In the genomic region with DNA sequence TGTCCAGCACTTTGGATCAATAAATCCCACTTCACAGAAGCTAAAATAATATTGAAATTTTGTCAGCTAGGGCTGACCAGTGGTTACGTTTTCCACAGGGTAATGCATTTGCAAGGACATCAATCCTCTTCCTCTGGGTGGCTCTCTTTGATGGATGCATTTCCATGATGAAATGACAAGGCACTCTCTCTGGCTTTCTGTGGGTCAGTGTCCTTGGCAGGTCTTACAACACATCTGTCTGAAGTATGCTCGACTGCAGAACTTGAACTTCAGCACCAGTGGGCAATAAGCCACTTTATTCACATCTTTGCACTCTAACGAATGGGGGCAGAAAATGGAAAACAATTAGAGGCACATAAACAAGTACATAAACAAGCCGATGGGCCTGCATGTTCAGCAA, we compare ENCODE assay signal across 23 cellular contexts.
DNase-seq lines count a peak whose midpoint lies in the region; ATAC-seq and TF ChIP-seq lines count a peak whose summit lies in the region.
"Had no signal": no experiment of that assay in that cellular context is flagged by ENCODE, and none has a peak within 500 bp of the region (broad histone marks: within the 10 kb centered on the region; RNA-seq: fewer than 3 reads in every experiment).

No MANE protein-coding gene starts in this region.

- no peak overlapping the region for H3K27ac ChIP-seq in right cardiac atrium (ENCODE audit: low read length)
- no peak overlapping the region for H3K27ac ChIP-seq in adrenal gland
- peak overlapping the region; percentile 40 for H3K27ac ChIP-seq in smooth muscle cell (ENCODE audit: low read depth)
- H3K27ac ChIP-seq: BLaER1 treated with 17β-estradiol and CSF1 and Interleukin-3, amounts not matched to agents 10 nM and 100 nM; coronary artery; RWPE1; stomach; upper lobe of left lung; WERI-Rb-1 had no signal

- no peaks in the 10 kb centered on the region for H3K79me2 ChIP-seq in smooth muscle cell (ENCODE audit: low read depth)

- H3K9ac ChIP-seq in smooth muscle cell (ENCODE audit: low read depth) = no peak overlapping the region
- H3K9ac ChIP-seq: BLaER1 treated with 17β-estradiol and CSF1 and Interleukin-3, amounts not matched to agents 10 nM and 100 nM had no signal

- H3K36me3 ChIP-seq in adrenal gland (replicated peaks in 1 of 2) (no peaks in the 10 kb centered on the region), smooth muscle cell (ENCODE audit: low read depth) (no peaks in the 10 kb centered on the region)
- H3K36me3 ChIP-seq: BLaER1 treated with 17β-estradiol and CSF1 and Interleukin-3, amounts not matched to agents 10 nM and 100 nM; stomach; upper lobe of left lung; WERI-Rb-1 had no signal

- H2AFZ ChIP-seq in smooth muscle cell (ENCODE audit: low read depth) = no peak overlapping the region

- H4K20me1 ChIP-seq in smooth muscle cell (ENCODE audit: low read depth) = no peaks in the 10 kb centered on the region
- H4K20me1 ChIP-seq: BLaER1 treated with 17β-estradiol and CSF1 and Interleukin-3, amounts not matched to agents 10 nM and 100 nM had no signal

- intact Hi-C loops in Right ventricle myocardium inferior (cut with DNase I) = no loop called here
- intact Hi-C loops in right cardiac atrium (cut with DNase I) = no loop called here
- intact Hi-C loops in adrenal gland (cut with DNase I) = no loop called here

- TF ChIP-seq CTCF in adrenal gland (IDR thresholded peaks at IDR 0.05) (no peak), smooth muscle cell (IDR thresholded peaks at IDR 0.05; ENCODE audit: borderline replicate concordance, insufficient read depth, poor library complexity, severe bottlenecking) (no peak), GM10266 (IDR thresholded peaks at IDR 0.05; ENCODE audit: control insufficient read depth, insufficient read depth, low read depth, missing control alignments) (no peak)

- DNase-seq in Right ventricle myocardium inferior (ENCODE audit: missing footprints) = no peak
- no peak for DNase-seq in right cardiac atrium
- peak; percentile 26 to 67 (median 36) for DNase-seq in adrenal gland
- peak; percentile 58 for DNase-seq in iris pigment epithelial cell (ENCODE audit: low read depth)
- no peak for DNase-seq in smooth muscle cell (lab: John Stamatoyannopoulos, UW; ENCODE audit: unreplicated experiment)
- DNase-seq in EL = no peak
- DNase-seq in GM10266 (ENCODE audit: extremely low spot score) = no peak
- DNase-seq: activated CD4-positive, alpha-beta T cell treated with anti-CD3 and anti-CD28 coated beads, Interleukin-2, amount 50 U/mL, for 48 hours; activated CD8-positive, alpha-beta memory T cell treated with anti-CD3 and anti-CD28 coated beads, Interleukin-2, amount 50 U/mL, for 48 hours; activated naive CD8-positive, alpha-beta T cell treated with anti-CD3 and anti-CD28 coated beads, Interleukin-2, amount 10 ng/mL, durations not matched to agents 7 days and 5 days; DND-41; GOT3; NCI-H1417 treated with DMSO at 0.1 percent for 48 hours; NCI-H524 treated with DMSO at 0.1 percent for 48 hours; nucleus accumbens; stomach; upper lobe of left lung; WERI-Rb-1 had no signal

- H3K4me1 ChIP-seq in right cardiac atrium (ENCODE audit: control insufficient read depth, insufficient read depth, low read length) (no peaks in the 10 kb centered on the region), adrenal gland (replicated peaks in 1 of 2) (peaks cover 0 to 4% of the 10 kb centered on the region in 2 donors), smooth muscle cell (ENCODE audit: low read depth) (no peaks in the 10 kb centered on the region)
- H3K4me1 ChIP-seq: BLaER1 treated with 17β-estradiol and CSF1 and Interleukin-3, amounts not matched to agents 10 nM and 100 nM; stomach; upper lobe of left lung had no signal

- no peak for TF ChIP-seq POLR2A in adrenal gland (IDR thresholded peaks at IDR 0.05)

- peaks cover 12% of the 10 kb centered on the region for H3F3A ChIP-seq in smooth muscle cell (ENCODE audit: low read depth)

- H3K4me3 ChIP-seq in right cardiac atrium (ENCODE audit: low read length) = no peak overlapping the region
- no peak overlapping the region for H3K4me3 ChIP-seq in adrenal gland
- H3K4me3 ChIP-seq in smooth muscle cell = no peak overlapping the region
- H3K4me3 ChIP-seq: BLaER1 treated with 17β-estradiol and CSF1 and Interleukin-3, amounts not matched to agents 10 nM and 100 nM; coronary artery; stomach; upper lobe of left lung had no signal

- WGBS in right cardiac atrium = 57% methylated on average over 4 of the region's 4 CpGs
- 33 to 42% (median 37%) methylated on average over 4 of the region's 4 CpGs for WGBS in adrenal gland, 4 donors
- 84% methylated on average over 4 of the region's 4 CpGs for WGBS in smooth muscle cell (ENCODE audit: low lambda C conversion rate)

- ATAC-seq in Right ventricle myocardium inferior = peak; percentile 65
- ATAC-seq in right cardiac atrium = no peak
- ATAC-seq in GM18907 (IDR thresholded peaks at IDR 0.05; ENCODE audit: unreplicated experiment) = no peak

- H3K27me3 ChIP-seq in right cardiac atrium (ENCODE audit: control insufficient read depth, insufficient read depth) (no peaks in the 10 kb centered on the region), adrenal gland (no peaks in the 10 kb centered on the region), smooth muscle cell (ENCODE audit: low read depth) (no peaks in the 10 kb centered on the region)
- H3K27me3 ChIP-seq: BLaER1 treated with 17β-estradiol and CSF1 and Interleukin-3, amounts not matched to agents 10 nM and 100 nM; stomach; upper lobe of left lung had no signal

- no peak overlapping the region for H3K4me2 ChIP-seq in smooth muscle cell
- H3K4me2 ChIP-seq: BLaER1 treated with 17β-estradiol and CSF1 and Interleukin-3, amounts not matched to agents 10 nM and 100 nM had no signal

- no peaks in the 10 kb centered on the region for H3K9me3 ChIP-seq in right cardiac atrium (ENCODE audit: control insufficient read depth, low read length)
- no peaks in the 10 kb centered on the region for H3K9me3 ChIP-seq in adrenal gland (replicated peaks in 1 of 3)
- H3K9me3 ChIP-seq in smooth muscle cell (replicated peaks; ENCODE audit: low read depth) = no peaks in the 10 kb centered on the region
- H3K9me3 ChIP-seq: BLaER1 treated with 17β-estradiol and CSF1 and Interleukin-3, amounts not matched to agents 10 nM and 100 nM; Caco-2; stomach; upper lobe of left lung had no signal

Comparison
In these comparisons a context has a peak if more than half of its experiments do, and no peak if none do; other contexts are left out.
1. DNase-seq: peak in adrenal gland (7 of 7) and iris pigment epithelial cell (single experiment); none in Right ventricle myocardium inferior (single experiment), right cardiac atrium (0 of 3), smooth muscle cell (single experiment), EL (single experiment) and GM10266 (single experiment).